1 cellular context compared by ENCODE assay signal in the genomic region with DNA sequence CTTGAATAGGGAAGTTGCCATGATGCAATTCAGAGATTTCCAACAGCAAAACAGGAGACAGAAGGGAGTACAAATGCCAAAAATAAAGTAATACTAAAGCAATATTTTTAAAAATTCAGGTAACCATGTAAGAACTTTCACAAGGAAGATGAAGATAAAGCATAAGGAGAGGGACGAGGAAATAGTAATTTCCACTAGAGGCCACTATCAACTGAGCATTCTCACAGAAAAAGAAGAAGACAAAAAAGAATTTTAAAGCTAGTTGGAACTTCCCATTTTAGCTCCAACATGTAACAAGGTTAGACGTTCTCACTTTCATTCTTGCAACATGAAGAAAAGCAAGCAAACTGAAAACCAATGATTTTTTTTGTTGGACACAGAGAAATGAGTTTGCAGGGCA.
TF ChIP-seq lines count a peak whose summit lies in the region.

No MANE protein-coding gene starts in this region.

TF ChIP-seq in GM23338, 12 proteins besides CTCF, POLR2A, EP300 and RAD21:
- TF ChIP-seq CREB1 (CRISPR knock-in tag; IDR thresholded peaks at IDR 0.05; ENCODE audit: low read depth) (no peak), EZH2 (IDR thresholded peaks at IDR 0.05; ENCODE audit: low read depth, unreplicated experiment) (no peak), STAT1 (IDR thresholded peaks at IDR 0.05; ENCODE audit: unreplicated experiment) (no peak), NANOG (IDR thresholded peaks at IDR 0.05; ENCODE audit: borderline replicate concordance) (no peak), ZNF114 (CRISPR knock-in tag; IDR thresholded peaks at IDR 0.05) (no peak), EZH2phosphoT487 (IDR thresholded peaks at IDR 0.05; ENCODE audit: unreplicated experiment) (no peak), POLR2AphosphoS5 (IDR thresholded peaks at IDR 0.05; ENCODE audit: low read depth) (no peak), JUNB (IDR thresholded peaks at IDR 0.05; ENCODE audit: unreplicated experiment) (no peak), ZNF331 (CRISPR knock-in tag; IDR thresholded peaks at IDR 0.05; ENCODE audit: low read depth) (no peak)
- TF ChIP-seq, protein P1, sequence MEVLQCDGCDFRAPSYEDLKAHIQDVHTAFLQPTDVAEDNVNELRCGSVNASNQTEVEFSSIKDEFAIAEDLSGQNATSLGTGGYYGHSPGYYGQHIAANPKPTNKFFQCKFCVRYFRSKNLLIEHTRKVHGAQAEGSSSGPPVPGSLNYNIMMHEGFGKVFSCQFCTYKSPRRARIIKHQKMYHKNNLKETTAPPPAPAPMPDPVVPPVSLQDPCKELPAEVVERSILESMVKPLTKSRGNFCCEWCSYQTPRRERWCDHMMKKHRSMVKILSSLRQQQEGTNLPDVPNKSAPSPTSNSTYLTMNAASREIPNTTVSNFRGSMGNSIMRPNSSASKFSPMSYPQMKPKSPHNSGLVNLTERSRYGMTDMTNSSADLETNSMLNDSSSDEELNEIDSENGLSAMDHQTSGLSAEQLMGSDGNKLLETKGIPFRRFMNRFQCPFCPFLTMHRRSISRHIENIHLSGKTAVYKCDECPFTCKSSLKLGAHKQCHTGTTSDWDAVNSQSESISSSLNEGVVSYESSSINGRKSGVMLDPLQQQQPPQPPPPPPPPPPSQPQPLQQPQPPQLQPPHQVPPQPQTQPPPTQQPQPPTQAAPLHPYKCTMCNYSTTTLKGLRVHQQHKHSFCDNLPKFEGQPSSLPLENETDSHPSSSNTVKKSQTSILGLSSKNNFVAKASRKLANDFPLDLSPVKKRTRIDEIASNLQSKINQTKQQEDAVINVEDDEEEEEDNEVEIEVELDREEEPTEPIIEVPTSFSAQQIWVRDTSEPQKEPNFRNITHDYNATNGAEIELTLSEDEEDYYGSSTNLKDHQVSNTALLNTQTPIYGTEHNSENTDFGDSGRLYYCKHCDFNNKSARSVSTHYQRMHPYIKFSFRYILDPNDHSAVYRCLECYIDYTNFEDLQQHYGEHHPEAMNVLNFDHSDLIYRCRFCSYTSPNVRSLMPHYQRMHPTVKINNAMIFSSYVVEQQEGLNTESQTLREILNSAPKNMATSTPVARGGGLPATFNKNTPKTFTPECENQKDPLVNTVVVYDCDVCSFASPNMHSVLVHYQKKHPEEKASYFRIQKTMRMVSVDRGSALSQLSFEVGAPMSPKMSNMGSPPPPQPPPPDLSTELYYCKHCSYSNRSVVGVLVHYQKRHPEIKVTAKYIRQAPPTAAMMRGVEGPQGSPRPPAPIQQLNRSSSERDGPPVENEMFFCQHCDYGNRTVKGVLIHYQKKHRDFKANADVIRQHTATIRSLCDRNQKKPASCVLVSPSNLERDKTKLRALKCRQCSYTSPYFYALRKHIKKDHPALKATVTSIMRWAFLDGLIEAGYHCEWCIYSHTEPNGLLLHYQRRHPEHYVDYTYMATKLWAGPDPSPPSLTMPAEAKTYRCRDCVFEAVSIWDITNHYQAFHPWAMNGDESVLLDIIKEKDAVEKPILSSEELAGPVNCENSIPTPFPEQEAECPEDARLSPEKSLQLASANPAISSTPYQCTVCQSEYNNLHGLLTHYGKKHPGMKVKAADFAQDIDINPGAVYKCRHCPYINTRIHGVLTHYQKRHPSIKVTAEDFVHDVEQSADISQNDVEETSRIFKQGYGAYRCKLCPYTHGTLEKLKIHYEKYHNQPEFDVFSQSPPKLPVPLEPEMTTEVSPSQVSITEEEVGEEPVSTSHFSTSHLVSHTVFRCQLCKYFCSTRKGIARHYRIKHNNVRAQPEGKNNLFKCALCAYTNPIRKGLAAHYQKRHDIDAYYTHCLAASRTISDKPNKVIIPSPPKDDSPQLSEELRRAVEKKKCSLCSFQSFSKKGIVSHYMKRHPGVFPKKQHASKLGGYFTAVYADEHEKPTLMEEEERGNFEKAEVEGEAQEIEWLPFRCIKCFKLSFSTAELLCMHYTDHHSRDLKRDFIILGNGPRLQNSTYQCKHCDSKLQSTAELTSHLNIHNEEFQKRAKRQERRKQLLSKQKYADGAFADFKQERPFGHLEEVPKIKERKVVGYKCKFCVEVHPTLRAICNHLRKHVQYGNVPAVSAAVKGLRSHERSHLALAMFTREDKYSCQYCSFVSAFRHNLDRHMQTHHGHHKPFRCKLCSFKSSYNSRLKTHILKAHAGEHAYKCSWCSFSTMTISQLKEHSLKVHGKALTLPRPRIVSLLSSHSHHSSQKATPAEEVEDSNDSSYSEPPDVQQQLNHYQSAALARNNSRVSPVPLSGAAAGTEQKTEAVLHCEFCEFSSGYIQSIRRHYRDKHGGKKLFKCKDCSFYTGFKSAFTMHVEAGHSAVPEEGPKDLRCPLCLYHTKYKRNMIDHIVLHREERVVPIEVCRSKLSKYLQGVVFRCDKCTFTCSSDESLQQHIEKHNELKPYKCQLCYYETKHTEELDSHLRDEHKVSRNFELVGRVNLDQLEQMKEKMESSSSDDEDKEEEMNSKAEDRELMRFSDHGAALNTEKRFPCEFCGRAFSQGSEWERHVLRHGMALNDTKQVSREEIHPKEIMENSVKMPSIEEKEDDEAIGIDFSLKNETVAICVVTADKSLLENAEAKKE (CRISPR knock-in tag; IDR thresholded peaks at IDR 0.05), result no peak
- TF ChIP-seq, protein P2, sequence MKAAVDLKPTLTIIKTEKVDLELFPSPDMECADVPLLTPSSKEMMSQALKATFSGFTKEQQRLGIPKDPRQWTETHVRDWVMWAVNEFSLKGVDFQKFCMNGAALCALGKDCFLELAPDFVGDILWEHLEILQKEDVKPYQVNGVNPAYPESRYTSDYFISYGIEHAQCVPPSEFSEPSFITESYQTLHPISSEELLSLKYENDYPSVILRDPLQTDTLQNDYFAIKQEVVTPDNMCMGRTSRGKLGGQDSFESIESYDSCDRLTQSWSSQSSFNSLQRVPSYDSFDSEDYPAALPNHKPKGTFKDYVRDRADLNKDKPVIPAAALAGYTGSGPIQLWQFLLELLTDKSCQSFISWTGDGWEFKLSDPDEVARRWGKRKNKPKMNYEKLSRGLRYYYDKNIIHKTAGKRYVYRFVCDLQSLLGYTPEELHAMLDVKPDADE (IDR thresholded peaks at IDR 0.05), result no peak
- TF ChIP-seq, protein P3, sequence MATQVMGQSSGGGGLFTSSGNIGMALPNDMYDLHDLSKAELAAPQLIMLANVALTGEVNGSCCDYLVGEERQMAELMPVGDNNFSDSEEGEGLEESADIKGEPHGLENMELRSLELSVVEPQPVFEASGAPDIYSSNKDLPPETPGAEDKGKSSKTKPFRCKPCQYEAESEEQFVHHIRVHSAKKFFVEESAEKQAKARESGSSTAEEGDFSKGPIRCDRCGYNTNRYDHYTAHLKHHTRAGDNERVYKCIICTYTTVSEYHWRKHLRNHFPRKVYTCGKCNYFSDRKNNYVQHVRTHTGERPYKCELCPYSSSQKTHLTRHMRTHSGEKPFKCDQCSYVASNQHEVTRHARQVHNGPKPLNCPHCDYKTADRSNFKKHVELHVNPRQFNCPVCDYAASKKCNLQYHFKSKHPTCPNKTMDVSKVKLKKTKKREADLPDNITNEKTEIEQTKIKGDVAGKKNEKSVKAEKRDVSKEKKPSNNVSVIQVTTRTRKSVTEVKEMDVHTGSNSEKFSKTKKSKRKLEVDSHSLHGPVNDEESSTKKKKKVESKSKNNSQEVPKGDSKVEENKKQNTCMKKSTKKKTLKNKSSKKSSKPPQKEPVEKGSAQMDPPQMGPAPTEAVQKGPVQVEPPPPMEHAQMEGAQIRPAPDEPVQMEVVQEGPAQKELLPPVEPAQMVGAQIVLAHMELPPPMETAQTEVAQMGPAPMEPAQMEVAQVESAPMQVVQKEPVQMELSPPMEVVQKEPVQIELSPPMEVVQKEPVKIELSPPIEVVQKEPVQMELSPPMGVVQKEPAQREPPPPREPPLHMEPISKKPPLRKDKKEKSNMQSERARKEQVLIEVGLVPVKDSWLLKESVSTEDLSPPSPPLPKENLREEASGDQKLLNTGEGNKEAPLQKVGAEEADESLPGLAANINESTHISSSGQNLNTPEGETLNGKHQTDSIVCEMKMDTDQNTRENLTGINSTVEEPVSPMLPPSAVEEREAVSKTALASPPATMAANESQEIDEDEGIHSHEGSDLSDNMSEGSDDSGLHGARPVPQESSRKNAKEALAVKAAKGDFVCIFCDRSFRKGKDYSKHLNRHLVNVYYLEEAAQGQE (IDR thresholded peaks at IDR 0.05; ENCODE audit: unreplicated experiment), result no peak
TF ChIP-seq in GM23338: peak in this region for 0.
